16 cellular contexts compared by ENCODE assay signal in genomic region chr11:74932797-74933196, GRCh38. TPM values are rescaled to one million over a fixed set of nuclear protein-coding genes. Genes with fewer than 3 reads are reported as not detected.
DNase-seq lines count a peak whose midpoint lies in the region; ATAC-seq, FAIRE-seq and TF ChIP-seq lines count a peak whose summit lies in the region.
"Had no signal": no experiment of that assay in that cellular context is flagged by ENCODE, and none has a peak within 500 bp of the region (broad histone marks: within the 10 kb centered on the region; RNA-seq: fewer than 3 reads in every experiment).

No MANE protein-coding gene starts in this region.

- H3K27ac ChIP-seq in GM12878 (ENCODE audit: control insufficient read depth, insufficient read depth): no peak overlapping the region

- no peaks in the 10 kb centered on the region for H3K4me1 Mint-ChIP-seq in T-cell

- peak; percentile 45 for FAIRE-seq in H54 (lab: Jason Lieb, UNC)
- peak; percentile 18 for FAIRE-seq in GM12878 (lab: Jason Lieb, UNC)
- FAIRE-seq: HTR-8/SVneo, TTC549 had no signal

- DNase-seq in H54 (ENCODE audit: insufficient read length, low spot score) (no peak), NCI-H226 (peak; percentile 75), GM12878 (ENCODE audit: low read depth, low spot score) (no peak), myocyte (ENCODE audit: low read depth) (peak; percentile 32), T-cell (no peak), mucosa of descending colon (no peak), NCI-H748 treated with DMSO at 0.1 percent for 48 hours (lab: John Stamatoyannopoulos, UW) (no peak), anterior cingulate cortex (lab: John Stamatoyannopoulos, UW) (no peak)
- DNase-seq: CD8-positive, alpha-beta memory T cell; hypothalamus; NCI-H1417; NCI-H526; SHP77 had no signal

- H3K9me3 ChIP-seq in GM12878 (replicated peaks; ENCODE audit: control insufficient read depth, insufficient read depth, low read length) (no peaks in the 10 kb centered on the region), mucosa of descending colon (no peaks in the 10 kb centered on the region)

- H4K20me1 ChIP-seq in GM12878 (ENCODE audit: control insufficient read depth, insufficient read depth): no peaks in the 10 kb centered on the region

- TF ChIP-seq RAD21 in GM12878 (IDR thresholded peaks at IDR 0.05; ENCODE audit: insufficient read depth, low read depth, low read length): no peak

- in situ Hi-C loops in GM12878 (cut with MboI): loop anchor here (5.0 kb wide), 2 partner anchors 95 to 315 kb away; no protein-coding TSS in a partner anchor

- POLR2A ChIA-PET in GM12878 (lab: Charles Lee): no interaction called here
- POLR2A ChIA-PET in T-cell (lab: Charles Lee): no interaction called here

- H3K4me1 ChIP-seq in GM12878 (ENCODE audit: control insufficient read depth, insufficient read depth, low read length) (peaks cover 6% of the 10 kb centered on the region; the same call in 1 of the 2 replicates), mucosa of descending colon (ENCODE audit: low read depth) (no peaks in the 10 kb centered on the region)

- H3K4me3 Mint-ChIP-seq in T-cell: no peak overlapping the region
- H3K4me3 Mint-ChIP-seq: CD8-positive, alpha-beta memory T cell had no signal

- H3K4me2 ChIP-seq in GM12878 (ENCODE audit: control insufficient read depth, insufficient read depth): no peak overlapping the region
- H3K4me2 ChIP-seq: smooth muscle cell had no signal

- H3K36me3 ChIP-seq in GM12878 (ENCODE audit: control insufficient read depth in 2 of 2, insufficient read depth in 2 of 2, low read length in 1 of 2): peaks cover 2% of the 10 kb centered on the region in 2 experiments; a peak in 2 of 4 replicates
- no peaks in the 10 kb centered on the region for H3K36me3 ChIP-seq in mucosa of descending colon (ENCODE audit: low read depth)

- no peak for TF ChIP-seq CTCF in GM12878 (IDR thresholded peaks at IDR 0.05 in 2 of 3, conservative IDR thresholded peaks at IDR 0.05 in 1 of 3; ENCODE audit: control insufficient read depth in 2 of 3, extremely low read depth in 1 of 3, insufficient read depth in 1 of 3, low read depth in 3 of 3, low read length in 3 of 3)
- no peak for TF ChIP-seq CTCF in mucosa of descending colon (IDR thresholded peaks at IDR 0.05)

- TF ChIP-seq POLR2A in H54 (IDR thresholded peaks at IDR 0.05; ENCODE audit: low read depth, low read length) (no peak), GM12878 (IDR thresholded peaks at IDR 0.05; ENCODE audit: low read depth, low read length) (no peak)

- no peaks in the 10 kb centered on the region for H3K79me2 ChIP-seq in GM12878 (ENCODE audit: control insufficient read depth, insufficient read depth, low read length)

- ATAC-seq in GM12878 (no peak), T-cell (replicated peaks in 1 of 4) (no peak), mucosa of descending colon (no peak)

- H3K36me3 Mint-ChIP-seq in T-cell: peaks cover 29% of the 10 kb centered on the region

- H3K4me3 ChIP-seq in GM12878 (no peak overlapping the region), mucosa of descending colon (no peak overlapping the region)
- H3K4me3 ChIP-seq: smooth muscle cell had no signal

- no peaks in the 10 kb centered on the region for H3K27me3 Mint-ChIP-seq in T-cell
- H3K27me3 Mint-ChIP-seq: CD8-positive, alpha-beta memory T cell had no signal

- intact Hi-C loops in GM12878 (cut with micrococcal nuclease; ENCODE audit: unreplicated experiment) (no loop called here), mucosa of descending colon (cut with DNase I, micrococcal nuclease) (loop anchor here (10.0 kb wide), 1 partner anchor 312 kb away; the partner anchor contains the start of gene TPBGL (in 2 of the 2))

- SMC1A ChIA-PET in GM12878 (lab: Charles Lee; ENCODE audit: uncharacterized antibody, unreplicated experiment): interaction anchor here (0.6 to 2.2 kb wide), 4 partner anchors 33 to 105 kb away, joined by 3 to 8 read pairs (median 4); no protein-coding TSS in a partner anchor

- H3K9ac ChIP-seq in GM12878 (ENCODE audit: control insufficient read depth, insufficient read depth, low read length): no peak overlapping the region

- H2AFZ ChIP-seq in GM12878 (ENCODE audit: control insufficient read depth, low read depth, low read length): no peak overlapping the region

- no peaks in the 10 kb centered on the region for H3K9me3 Mint-ChIP-seq in T-cell
- H3K9me3 Mint-ChIP-seq: CD8-positive, alpha-beta memory T cell had no signal

- WGBS in GM12878 (ENCODE audit: insufficient coverage, insufficient replicate concordance, low lambda C conversion rate, missing lambda C conversion rate): 35% methylated on average over 2 of the region's 2 CpGs

- BruUV-seq in GM12878 (replicated peaks; lab: Mats Ljungman, UMichigan): no TSS peak

- TF ChIP-seq EP300 in GM12878 (IDR thresholded peaks at IDR 0.05; ENCODE audit: borderline replicate concordance in 1 of 2, control insufficient read depth in 1 of 2, low read depth in 2 of 2, low read length in 2 of 2): no peak

- RAD21 ChIA-PET in GM12878 (lab: Charles Lee; ENCODE audit: unreplicated experiment): interaction anchor here (1.4 kb wide), 2 partner anchors 10 to 81 kb away, joined by 3 read pairs; no protein-coding TSS in a partner anchor

- no peak overlapping the region for H3K27ac Mint-ChIP-seq in T-cell

- CTCF ChIA-PET in GM12878 (lab: Yijun Ruan, JAX): interaction anchor here (1.0 to 8.4 kb wide), 10 partner anchors 60 to 338 kb away, joined by 3 to 77 read pairs (median 6); no protein-coding TSS in a partner anchor
- CTCF ChIA-PET in T-cell (lab: Charles Lee): interaction anchor here in 1 of 2 donors (1.5 kb wide), 1 partner anchor 316 kb away, joined by 4 read pairs; no protein-coding TSS in a partner anchor

- no peaks in the 10 kb centered on the region for H3K27me3 ChIP-seq in GM12878 (replicated peaks in 1 of 2; ENCODE audit: control insufficient read depth in 2 of 2, insufficient read depth in 2 of 2, low read length in 1 of 2)

RNA-seq across cellular contexts. Expression of gene XRRA1, which starts 16.1 kb away (rescaled TPM):
- 20.4 and 26.9 TPM in 2 replicates for total RNA-seq in GM12878 (2013; cell fraction: nucleolus; rRNA removed)
- 3.7 and 4.1 TPM in 2 replicates for total RNA-seq in GM12878 (2014; rRNA removed)
- 3.9 and 5.2 TPM in 2 replicates for total RNA-seq in GM12878 (2014; rRNA removed; fragmentation: Illumina TruSeq; extraction: Trizol)
- total RNA-seq in GM12878 (2021): 7.3 and 11.0 TPM in 2 replicates
- polyA plus RNA-seq in GM12878 (2011; ENCODE audit: low read depth): 2.0 TPM
- polyA plus RNA-seq in GM12878 (2011; rRNA removed): 3.2 and 4.6 TPM in 2 replicates
- polyA plus RNA-seq in GM12878 (2011; cell fraction: cytosol; rRNA removed): 3.3 and 4.0 TPM in 2 replicates
- polyA plus RNA-seq in GM12878 (2011; cell fraction: nucleus; rRNA removed): 7.3 and 10.9 TPM in 2 replicates
- polyA plus RNA-seq in GM12878 (2012): 3.7 and 4.3 TPM in 2 replicates
- 4.6 and 5.9 TPM in 2 replicates for polyA plus RNA-seq in GM12878 (2014; fragmentation: Illumina TruSeq; extraction: Trizol)
- polyA plus RNA-seq in GM12878 (2014; fragmentation: Nextera tagmentation; extraction: Ambion mirVana): 1 to 10 TPM; 2.5 to 7.4 TPM
- 3.1 and 3.9 TPM in 2 replicates for polyA plus RNA-seq in GM12878 (2014; rRNA removed)
- 1 to 10 TPM; 7.4 to 8.8 TPM for polyA plus RNA-seq in GM12878 (2016; fragmentation: Nextera tagmentation; extraction: Ambion mirVana)
- polyA minus RNA-seq in GM12878 (2011; rRNA and poly(A)+ RNA removed): 9.7 and 13.0 TPM in 2 replicates
- 2.9 and 4.3 TPM in 2 replicates for polyA minus RNA-seq in GM12878 (2011; cell fraction: cytosol; rRNA and poly(A)+ RNA removed)
- polyA minus RNA-seq in GM12878 (2011; cell fraction: nucleus; rRNA and poly(A)+ RNA removed): 8.6 and 12.6 TPM in 2 replicates
- total RNA-seq in myocyte: 13.0 and 20.7 TPM in 2 replicates
- 11.7 TPM for polyA plus RNA-seq in myocyte (2012)
- total RNA-seq in T-cell: 10 to 100 TPM; 12.6 to 27.7 (median 14.6) TPM
- total RNA-seq in mucosa of descending colon: 10 to 100 TPM in 2 of 3 donors, 1 to 10 TPM in 1; 6.7 to 35.9 (median 29.6) TPM

RNA-seq across cellular contexts. Expression of gene SPCS2, which starts 16.3 kb away (rescaled TPM):
- total RNA-seq in GM12878 (2013; cell fraction: nucleolus; rRNA removed): 71.4 and 148 TPM in 2 replicates
- total RNA-seq in GM12878 (2014; rRNA removed) (40.7 and 48.3 TPM in 2 replicates), GM12878 (2014; rRNA removed; fragmentation: Illumina TruSeq; extraction: Trizol) (52.9 and 53.6 TPM in 2 replicates), GM12878 (2021) (143 and 145 TPM in 2 replicates), myocyte (14.4 and 74.2 TPM in 2 replicates), T-cell (100 to 1,000 TPM in 1 of 5 donors, 10 to 100 TPM in 4; 75.4 to 101 (median 90.8) TPM), mucosa of descending colon (100 to 1,000 TPM; 117 to 160 (median 119) TPM)
- polyA plus RNA-seq in GM12878 (2011; ENCODE audit: low read depth): 91.2 TPM
- polyA plus RNA-seq in GM12878 (2011; rRNA removed) (192 and 234 TPM in 2 replicates), GM12878 (2014; fragmentation: Illumina TruSeq; extraction: Trizol) (176 and 220 TPM in 2 replicates), GM12878 (2014; fragmentation: Nextera tagmentation; extraction: Ambion mirVana) (100 to 1,000 TPM; 429 to 430 TPM), GM12878 (2014; rRNA removed) (192 and 236 TPM in 2 replicates), GM12878 (2016; fragmentation: Nextera tagmentation; extraction: Ambion mirVana) (100 to 1,000 TPM; 636 to 661 TPM)
- 44.5 and 78.9 TPM in 2 replicates for polyA plus RNA-seq in GM12878 (2011; cell fraction: cytosol; rRNA removed)
- 26.5 and 50.5 TPM in 2 replicates for polyA plus RNA-seq in GM12878 (2011; cell fraction: nucleus; rRNA removed)
- 139 and 145 TPM in 2 replicates for polyA plus RNA-seq in GM12878 (2012)
- polyA minus RNA-seq in GM12878 (2011; rRNA and poly(A)+ RNA removed): 24.5 and 29.1 TPM in 2 replicates
- polyA minus RNA-seq in GM12878 (2011; cell fraction: cytosol; rRNA and poly(A)+ RNA removed): 14.6 and 14.7 TPM in 2 replicates
- polyA minus RNA-seq in GM12878 (2011; cell fraction: nucleus; rRNA and poly(A)+ RNA removed): 4.5 and 15.3 TPM in 2 replicates
- 143 TPM for polyA plus RNA-seq in myocyte (2012)

RNA-seq across cellular contexts. Expression of gene NEU3, which starts 55.9 kb away (rescaled TPM):
- 40.3 and 47.0 TPM in 2 replicates for total RNA-seq in GM12878 (2013; cell fraction: nucleolus; rRNA removed)
- total RNA-seq in GM12878 (2014; rRNA removed) (17.3 and 18.1 TPM in 2 replicates), GM12878 (2014; rRNA removed; fragmentation: Illumina TruSeq; extraction: Trizol) (14.8 and 15.4 TPM in 2 replicates), GM12878 (2021) (13.3 and 13.9 TPM in 2 replicates), myocyte (4.3 and 6.2 TPM in 2 replicates), T-cell (10 to 100 TPM; 12.4 to 18.0 (median 13.0) TPM), mucosa of descending colon (1 to 10 TPM; 6.0 to 8.5 (median 6.7) TPM)
- 6.7 TPM for polyA plus RNA-seq in GM12878 (2011; ENCODE audit: low read depth)
- polyA plus RNA-seq in GM12878 (2011; rRNA removed) (13.4 and 14.8 TPM in 2 replicates), GM12878 (2014; fragmentation: Illumina TruSeq; extraction: Trizol) (13.4 and 13.9 TPM in 2 replicates), GM12878 (2014; fragmentation: Nextera tagmentation; extraction: Ambion mirVana) (1 to 10 TPM; 2.5 TPM), GM12878 (2014; rRNA removed) (15.4 and 20.3 TPM in 2 replicates), GM12878 (2016; fragmentation: Nextera tagmentation; extraction: Ambion mirVana) (10 to 100 TPM in 1 of 2 experiments, 1 to 10 TPM in 1; 9.7 to 11.0 TPM)
- polyA plus RNA-seq in GM12878 (2011; cell fraction: cytosol; rRNA removed): 16.3 and 19.0 TPM in 2 replicates
- polyA plus RNA-seq in GM12878 (2011; cell fraction: nucleus; rRNA removed): 21.9 and 22.6 TPM in 2 replicates
- 7.8 and 8.6 TPM in 2 replicates for polyA plus RNA-seq in GM12878 (2012)
- 26.6 and 33.3 TPM in 2 replicates for polyA minus RNA-seq in GM12878 (2011; rRNA and poly(A)+ RNA removed)
- 12.3 and 13.1 TPM in 2 replicates for polyA minus RNA-seq in GM12878 (2011; cell fraction: cytosol; rRNA and poly(A)+ RNA removed)
- 14.0 and 25.3 TPM in 2 replicates for polyA minus RNA-seq in GM12878 (2011; cell fraction: nucleus; rRNA and poly(A)+ RNA removed)
- polyA plus RNA-seq in myocyte (2012): 3.9 TPM

Comparison
In these comparisons a context has a peak if more than half of its experiments do, and no peak if none do; other contexts are left out.
1. DNase-seq: peak in NCI-H226 (single experiment) and myocyte (single experiment); none in H54 (single experiment), GM12878 (single experiment), T-cell (0 of 34), mucosa of descending colon (0 of 3), NCI-H748 treated with DMSO at 0.1 percent for 48 hours (single experiment) and anterior cingulate cortex (0 of 58).